Comparison of ENCODE assay signal across 26 cellular contexts in genomic region chr11:8003187-8003586, GRCh38. TPM values are rescaled to one million over a fixed set of nuclear protein-coding genes. Genes with fewer than 3 reads are reported as not detected.
"Had no signal": no experiment of that assay in that cellular context is flagged by ENCODE, and none has a peak within 500 bp of the region (broad histone marks: within the 10 kb centered on the region; RNA-seq: fewer than 3 reads in every experiment).

No MANE protein-coding gene starts in this region.

- H3K9me3 Mint-ChIP-seq: activated B cell treated with CpG ODN at 0.5 μM for 24 hours; activated CD4-positive, alpha-beta memory T cell treated with anti-CD3 and anti-CD28 coated beads for 36 hours; activated CD4-positive, alpha-beta T cell treated with anti-CD3 and anti-CD28 coated beads, Interleukin-2, amount 10 ng/mL, durations not matched to agents 24 days and 14 days; activated naive CD4-positive, alpha-beta T cell treated with anti-CD3 and anti-CD28 coated beads, Interleukin-2, amount 50 U/mL, for 72 hours; activated T-cell treated with anti-CD3 and anti-CD28 coated beads, Interleukin-2, amount 50 U/mL, for 72 hours had no signal

- H3K27ac Mint-ChIP-seq: activated B cell treated with CpG ODN at 0.5 μM for 24 hours; activated CD4-positive, alpha-beta memory T cell treated with anti-CD3 and anti-CD28 coated beads for 36 hours; activated T-cell treated with anti-CD3 and anti-CD28 coated beads, Interleukin-2, amount 50 U/mL, for 72 hours had no signal

- H3K4me1 Mint-ChIP-seq: activated B cell treated with CpG ODN at 0.5 μM for 24 hours; activated CD4-positive, alpha-beta T cell treated with anti-CD3 and anti-CD28 coated beads, Interleukin-2, amount 10 ng/mL, durations not matched to agents 24 days and 14 days had no signal

- H3K4me3 Mint-ChIP-seq: activated B cell treated with CpG ODN at 0.5 μM for 24 hours; activated CD4-positive, alpha-beta memory T cell treated with anti-CD3 and anti-CD28 coated beads for 36 hours; activated CD4-positive, alpha-beta T cell treated with anti-CD3 and anti-CD28 coated beads, Interleukin-2, amount 10 ng/mL, durations not matched to agents 24 days and 14 days; activated T-cell treated with anti-CD3 and anti-CD28 coated beads, Interleukin-2, amount 50 U/mL, for 72 hours had no signal

- DNase-seq: activated B cell treated with CpG ODN at 0.5 μM for 24 hours; activated CD4-positive, alpha-beta memory T cell treated with anti-CD3 and anti-CD28 coated beads for 36 hours; activated CD4-positive, alpha-beta T cell treated with anti-CD3 and anti-CD28 coated beads for 1 hour; activated CD4-positive, alpha-beta T cell treated with anti-CD3 and anti-CD28 coated beads, Interleukin-2, amount 10 ng/mL, durations not matched to agents 24 days and 14 days; activated CD8-positive, alpha-beta memory T cell treated with anti-CD3 and anti-CD28 coated beads for 24 hours; activated T-cell treated with anti-CD3 and anti-CD28 coated beads, Interleukin-2, amount 50 U/mL, for 72 hours; brain microvascular endothelial cell; cerebellar nuclear complex; IMR-90; KBM-7; NCI-H1048; NCI-H1930; NCI-H345; NCI-H510A; NCI-H526 treated with DMSO at 0.1 percent for 48 hours; NCI-H82; OCI-M1; Peyer's patch; SHP77; SW 1271; T-helper 2 cell; T1000 had no signal

- H3K9me3 ChIP-seq: Peyer's patch, SJSA1 had no signal

- H3K27me3 Mint-ChIP-seq: activated B cell treated with CpG ODN at 0.5 μM for 24 hours; activated CD4-positive, alpha-beta T cell treated with anti-CD3 and anti-CD28 coated beads, Interleukin-2, amount 10 ng/mL, durations not matched to agents 24 days and 14 days had no signal

- ATAC-seq: activated naive CD4-positive, alpha-beta T cell treated with anti-CD3 and anti-CD28 coated beads, Interleukin-2, amount 50 U/mL, for 72 hours; activated T-cell treated with anti-CD3 and anti-CD28 coated beads, Interleukin-2, amount 50 U/mL, for 72 hours; SK-N-SH treated with all-trans-retinoic acid at 6 μM for 48 hours had no signal

RNA-seq across cellular contexts. Expression of gene NLRP10, which starts 37.9 kb away (rescaled TPM):
- total RNA-seq: activated B cell treated with CpG ODN at 0.5 μM for 24 hours; activated CD4-positive, alpha-beta memory T cell treated with anti-CD3 and anti-CD28 coated beads for 36 hours; activated CD4-positive, alpha-beta T cell treated with anti-CD3 and anti-CD28 coated beads, Interleukin-2, amount 10 ng/mL, durations not matched to agents 24 days and 14 days; activated naive CD4-positive, alpha-beta T cell treated with anti-CD3 and anti-CD28 coated beads, Interleukin-2, amount 50 U/mL, for 72 hours; activated T-cell treated with anti-CD3 and anti-CD28 coated beads, Interleukin-2, amount 50 U/mL, for 72 hours; cardiac muscle cell; Peyer's patch; SJSA1 had no signal
